15 cellular contexts compared by ENCODE assay signal in genomic region chr11:121586727-121587126, GRCh38.
DNase-seq lines count a peak whose midpoint lies in the region; ATAC-seq and TF ChIP-seq lines count a peak whose summit lies in the region.
"Had no signal": no experiment of that assay in that cellular context is flagged by ENCODE, and none has a peak within 500 bp of the region (broad histone marks: within the 10 kb centered on the region; RNA-seq: fewer than 3 reads in every experiment).

No MANE protein-coding gene starts in this region.

- 93 to 96% (median 95%) methylated on average over 2 of the region's 2 CpGs for WGBS in ovary, 3 donors

- H3K27me3 ChIP-seq in CD4-positive, alpha-beta T cell (ENCODE audit: control insufficient read depth, insufficient read depth, low read length) = no peaks in the 10 kb centered on the region
- H3K27me3 ChIP-seq in Caco-2 (replicated peaks; ENCODE audit: control insufficient read depth, insufficient read depth, low read length) (no peaks in the 10 kb centered on the region), ovary (no peaks in the 10 kb centered on the region)
- H3K27me3 ChIP-seq: SJSA1 had no signal

- DNase-seq in CD4-positive, alpha-beta T cell = no peak
- DNase-seq in Caco-2 (peak; percentile 44 to 71), OCI-LY7 (ENCODE audit: low spot score) (no peak), left colon (peak; percentile 31 to 80), NOMO-1 treated with DMSO at 0.1 percent for 48 hours (lab: John Stamatoyannopoulos, UW; ENCODE audit: unreplicated experiment) (no peak), NCI-H524 (lab: John Stamatoyannopoulos, UW) (no peak), ovary (no peak)
- DNase-seq in stimulated activated naive CD4-positive, alpha-beta T cell treated with Interleukin-2 at 50 U/mL for 16 hours (lab: John Stamatoyannopoulos, UW) = no peak
- DNase-seq: AML-193, DND-41, KG1, NCI-H1105 treated with DMSO at 0.1 percent for 48 hours, NCI-H187 treated with DMSO at 0.1 percent for 48 hours, NCI-H446 treated with DMSO at 0.1 percent for 48 hours had no signal

- no peak overlapping the region for H3K4me3 ChIP-seq in Caco-2 (ENCODE audit: low read depth, low read length)
- H3K4me3 ChIP-seq in OCI-LY7 (ENCODE audit: low read depth, low read length, poor library complexity, severe bottlenecking) = no peak overlapping the region
- H3K4me3 ChIP-seq in ovary = no peak overlapping the region
- H3K4me3 ChIP-seq: SJSA1 had no signal

- peaks cover 31% of the 10 kb centered on the region for H3K4me1 Mint-ChIP-seq in CD4-positive, alpha-beta T cell (ENCODE audit: low read depth)
- no peaks in the 10 kb centered on the region for H3K4me1 Mint-ChIP-seq in Caco-2 (ENCODE audit: low read depth, unreplicated experiment)

- intact Hi-C loops in CD4-positive, alpha-beta T cell (cut with DNase I, micrococcal nuclease) = no loop called here
- intact Hi-C loops in Caco-2 (cut with micrococcal nuclease; ENCODE audit: unreplicated experiment) (no loop called here), OCI-LY7 (cut with micrococcal nuclease; ENCODE audit: unreplicated experiment) (no loop called here), left colon (cut with DNase I, micrococcal nuclease) (no loop called here), ovary (cut with DNase I) (no loop called here)

- CTCF ChIA-PET in CD4-positive, alpha-beta T cell (lab: Charles Lee) = no interaction called here
- CTCF ChIA-PET in Caco-2 (lab: Charles Lee) (no interaction called here), OCI-LY7 (lab: Charles Lee; ENCODE audit: unreplicated experiment) (no interaction called here)

- TF ChIP-seq POLR2A in ovary (IDR thresholded peaks at IDR 0.05) = no peak

- H3K36me3 Mint-ChIP-seq in CD4-positive, alpha-beta T cell (ENCODE audit: low read depth) = peaks cover 100% of the 10 kb centered on the region
- H3K36me3 Mint-ChIP-seq in Caco-2 (ENCODE audit: insufficient read depth, unreplicated experiment) = no peaks in the 10 kb centered on the region

- no peak overlapping the region for H3K4me3 Mint-ChIP-seq in CD4-positive, alpha-beta T cell
- H3K4me3 Mint-ChIP-seq in Caco-2 (ENCODE audit: unreplicated experiment) = no peak overlapping the region

- ATAC-seq in CD4-positive, alpha-beta T cell (ENCODE audit: poor library complexity) = no peak
- peak; percentile 91 for ATAC-seq in left colon

- no peak for TF ChIP-seq CTCF in CD4-positive, alpha-beta T cell (IDR thresholded peaks at IDR 0.05)
- TF ChIP-seq CTCF in Caco-2 (IDR thresholded peaks at IDR 0.05; ENCODE audit: insufficient read depth in 1 of 2, low read depth in 1 of 2, low read length in 1 of 2, severe bottlenecking in 1 of 2, unreplicated experiment in 1 of 2) (no peak), OCI-LY7 (conservative IDR thresholded peaks at IDR 0.05; ENCODE audit: low read length) (no peak), ovary (IDR thresholded peaks at IDR 0.05) (no peak)

- peaks cover 21% of the 10 kb centered on the region for H3K79me2 ChIP-seq in OCI-LY7 (ENCODE audit: insufficient read depth, low read depth, low read length)

- no peaks in the 10 kb centered on the region for H3K9me3 Mint-ChIP-seq in CD4-positive, alpha-beta T cell
- H3K9me3 Mint-ChIP-seq in Caco-2 (ENCODE audit: unreplicated experiment) = no peaks in the 10 kb centered on the region

- H3K36me3 ChIP-seq in Caco-2 (ENCODE audit: control insufficient read depth, insufficient read depth, low read length) (peaks cover 2% of the 10 kb centered on the region; the same call in 1 of the 2 replicates), OCI-LY7 (ENCODE audit: insufficient read depth, low read length) (peaks cover 98% of the 10 kb centered on the region), ovary (no peaks in the 10 kb centered on the region)
- H3K36me3 ChIP-seq: SJSA1 had no signal

- H4K20me1 ChIP-seq in OCI-LY7 (ENCODE audit: insufficient read depth, low read length) = no peaks in the 10 kb centered on the region

- POLR2A ChIA-PET in CD4-positive, alpha-beta T cell (lab: Charles Lee) = no interaction called here
- POLR2A ChIA-PET in Caco-2 (lab: Charles Lee) = no interaction called here
- POLR2A ChIA-PET in OCI-LY7 (lab: Charles Lee) = no interaction called here

- no peak overlapping the region for H2AFZ ChIP-seq in OCI-LY7 (ENCODE audit: low read length)

- TF ChIP-seq EP300 in ovary (IDR thresholded peaks at IDR 0.05) = no peak

- BruUV-seq in Caco-2 (replicated peaks; lab: Mats Ljungman, UMichigan) (no TSS peak), OCI-LY7 (replicated peaks; lab: Mats Ljungman, UMichigan) (no TSS peak)

- no peak overlapping the region for H3K27ac Mint-ChIP-seq in CD4-positive, alpha-beta T cell
- no peak overlapping the region for H3K27ac Mint-ChIP-seq in Caco-2 (ENCODE audit: unreplicated experiment)

- peaks cover 16% of the 10 kb centered on the region for H3K4me1 ChIP-seq in Caco-2
- peaks cover 58% of the 10 kb centered on the region for H3K4me1 ChIP-seq in OCI-LY7 (ENCODE audit: insufficient read depth, low read length, poor library complexity, severe bottlenecking)
- H3K4me1 ChIP-seq in ovary (ENCODE audit: insufficient read depth) = peaks cover 5% of the 10 kb centered on the region
- H3K4me1 ChIP-seq: SJSA1 had no signal

- no peaks in the 10 kb centered on the region for H3K27me3 Mint-ChIP-seq in CD4-positive, alpha-beta T cell
- no peaks in the 10 kb centered on the region for H3K27me3 Mint-ChIP-seq in Caco-2 (ENCODE audit: insufficient read depth, unreplicated experiment)

- no peaks in the 10 kb centered on the region for H3K9me3 ChIP-seq in CD4-positive, alpha-beta T cell (ENCODE audit: control insufficient read depth, low read length)
- H3K9me3 ChIP-seq in Caco-2 (no peaks in the 10 kb centered on the region), OCI-LY7 (ENCODE audit: low read length) (no peaks in the 10 kb centered on the region), ovary (no peaks in the 10 kb centered on the region)
- H3K9me3 ChIP-seq: SJSA1 had no signal

- peak overlapping the region; percentile 33 for H3K27ac ChIP-seq in CD4-positive, alpha-beta T cell (ENCODE audit: low read depth, low read length)
- H3K27ac ChIP-seq in OCI-LY7 (ENCODE audit: low read depth, low read length, poor library complexity, severe bottlenecking) = peak overlapping the region; percentile 98
- no peak overlapping the region for H3K27ac ChIP-seq in ovary
- H3K27ac ChIP-seq: SJSA1 had no signal

- H3K9me2 ChIP-seq in OCI-LY7 (ENCODE audit: insufficient read depth, low read length) = no peaks in the 10 kb centered on the region

- no peak overlapping the region for H3K4me2 ChIP-seq in OCI-LY7 (ENCODE audit: low read length)

Comparison
In these comparisons a context has a peak if more than half of its experiments do, and no peak if none do; other contexts are left out.
1. DNase-seq: peak in Caco-2 (2 of 2) and left colon (2 of 2); none in CD4-positive, alpha-beta T cell (0 of 10), OCI-LY7 (single experiment), NOMO-1 treated with DMSO at 0.1 percent for 48 hours (single experiment), stimulated activated naive CD4-positive, alpha-beta T cell treated with Interleukin-2 at 50 U/mL for 16 hours (single experiment), NCI-H524 (0 of 2) and ovary (0 of 5).
2. H3K27ac ChIP-seq: peak in CD4-positive, alpha-beta T cell (single experiment) and OCI-LY7 (single experiment); none in ovary (0 of 2).